In genomic region chr4:146333187-146333894, GRCh38 we compare ENCODE assay signal across 9 cellular contexts.
DNase-seq lines count a peak whose midpoint lies in the region; ATAC-seq, FAIRE-seq and TF ChIP-seq lines count a peak whose summit lies in the region.
"Had no signal": no experiment of that assay in that cellular context is flagged by ENCODE, and none has a peak within 500 bp of the region (broad histone marks: within the 10 kb centered on the region; RNA-seq: fewer than 3 reads in every experiment).

No MANE protein-coding gene starts in this region.

- no peak overlapping the region for H3K9ac ChIP-seq in keratinocyte (ENCODE audit: control insufficient read depth, extremely low read depth, insufficient read depth, low read length)

- no peaks in the 10 kb centered on the region for H4K20me1 ChIP-seq in keratinocyte (ENCODE audit: control insufficient read depth, extremely low read depth, insufficient read depth, low read length)

- H3K9me3 ChIP-seq in SJSA1 (replicated peaks) = no peaks in the 10 kb centered on the region
- H3K9me3 ChIP-seq in keratinocyte (ENCODE audit: control insufficient read depth, low read depth, low read length) = no peaks in the 10 kb centered on the region
- no peaks in the 10 kb centered on the region for H3K9me3 ChIP-seq in HAP-1
- H3K9me3 ChIP-seq: upper lobe of left lung had no signal

- TF ChIP-seq CTCF in AG04449 (IDR thresholded peaks at IDR 0.05; ENCODE audit: insufficient read depth, low read length, missing control alignments) = no peak
- no peak for TF ChIP-seq CTCF in keratinocyte (optimal IDR thresholded peaks at IDR 0.05 in 1 of 3, IDR thresholded peaks at IDR 0.05 in 1 of 3, conservative IDR thresholded peaks at IDR 0.05 in 1 of 3; ENCODE audit: extremely low read depth in 1 of 3, insufficient read depth in 2 of 3, low read length in 3 of 3)

- H3K27ac ChIP-seq in SJSA1 = peak overlapping the region; percentile 16
- no peak overlapping the region for H3K27ac ChIP-seq in keratinocyte (ENCODE audit: control insufficient read depth, insufficient read depth, low read length)
- H3K27ac ChIP-seq: upper lobe of left lung had no signal

- H3K4me3 ChIP-seq in AG04449 (ENCODE audit: low read depth, low read length) (peak overlapping the region; percentile 48), SJSA1 (no peak overlapping the region), keratinocyte (ENCODE audit: control insufficient read depth in 2 of 3, extremely low read depth in 1 of 3, insufficient read depth in 2 of 3, low read depth in 1 of 3, low read length in 3 of 3) (peak overlapping the region in 2 of 3 experiments; percentile 44), HAP-1 (no peak overlapping the region)
- H3K4me3 ChIP-seq: upper lobe of left lung had no signal

- H3K36me3 ChIP-seq in SJSA1 (no peaks in the 10 kb centered on the region), keratinocyte (ENCODE audit: control insufficient read depth in 2 of 2, extremely low read depth in 1 of 2, insufficient read depth in 2 of 2, low read length in 2 of 2) (no peaks in the 10 kb centered on the region), HAP-1 (replicated peaks) (no peaks in the 10 kb centered on the region)
- H3K36me3 ChIP-seq: upper lobe of left lung had no signal

- DNase-seq in AG04449 (ENCODE audit: low read depth, low spot score) (peak; percentile 26), SJSA1 (ENCODE audit: low read depth in 1 of 2, low spot score in 2 of 2) (peak; percentile 56 to 69), keratinocyte (ENCODE audit: low read depth, low spot score) (no peak), HAP-1 (ENCODE audit: low spot score in 2 of 2) (no peak), cerebellum (ENCODE audit: low spot score) (no peak), NCI-H1092 treated with DMSO at 0.1 percent for 48 hours (lab: John Stamatoyannopoulos, UW) (no peak)
- DNase-seq: upper lobe of left lung had no signal

- H3K4me1 ChIP-seq in SJSA1 (replicated peaks) (peaks cover 69% of the 10 kb centered on the region), keratinocyte (ENCODE audit: control insufficient read depth, extremely low read depth, insufficient read depth, low read length) (peaks cover 43% of the 10 kb centered on the region), HAP-1 (no peaks in the 10 kb centered on the region)

- CTCF ChIA-PET in AG04449 (lab: Yijun Ruan, JAX) = interaction anchor here (2.2 kb wide), 1 partner anchor 10 kb away, joined by 6 read pairs; no protein-coding TSS in a partner anchor

- peak overlapping the region; percentile 74 for H3K4me2 ChIP-seq in keratinocyte (ENCODE audit: control insufficient read depth, extremely low read depth, insufficient read depth, low read depth, low read length)

- peak overlapping the region; percentile 58 for H2AFZ ChIP-seq in keratinocyte (ENCODE audit: control insufficient read depth, low read length)

- POLR2A ChIA-PET in AG04449 (lab: Yijun Ruan, JAX) = no interaction called here

- no peaks in the 10 kb centered on the region for H3K9me1 ChIP-seq in keratinocyte (ENCODE audit: control insufficient read depth, extremely low read depth, insufficient read depth, low read length)

- peak; percentile 67 for FAIRE-seq in keratinocyte (lab: Jason Lieb, UNC)

- ATAC-seq in GM18873 (IDR thresholded peaks at IDR 0.05; ENCODE audit: low FRiP score, unreplicated experiment) (peak; percentile 92), HG03045 (IDR thresholded peaks at IDR 0.05; ENCODE audit: unreplicated experiment) (peak; percentile 89)

- in situ Hi-C loops in HAP-1 (cut with MboI; ENCODE audit: low sequenced_read_pairs) = loop anchor here (25.0 kb wide), 1 partner anchor 579 kb away; no protein-coding TSS in a partner anchor

- dilution Hi-C loops in keratinocyte (cut with MboI; ENCODE audit: extremely low pct_ligation_motif_present, low sequenced_read_pairs) = no loop called here

- H3K27me3 ChIP-seq in SJSA1 (replicated peaks) (no peaks in the 10 kb centered on the region), keratinocyte (ENCODE audit: control insufficient read depth, extremely low read depth, insufficient read depth, low read length) (no peaks in the 10 kb centered on the region), HAP-1 (ENCODE audit: low read depth) (no peaks in the 10 kb centered on the region)
- H3K27me3 ChIP-seq: upper lobe of left lung had no signal

- peaks cover 1% of the 10 kb centered on the region for H3K79me2 ChIP-seq in keratinocyte (ENCODE audit: control insufficient read depth, insufficient read depth, low read length)

Comparison
In these comparisons a context has a peak if more than half of its experiments do, and no peak if none do; other contexts are left out.
1. DNase-seq: peak in AG04449 (single experiment) and SJSA1 (2 of 2); none in keratinocyte (single experiment), HAP-1 (0 of 2), cerebellum (single experiment) and NCI-H1092 treated with DMSO at 0.1 percent for 48 hours (single experiment).
2. H3K4me3 ChIP-seq: peak in AG04449 (single experiment) and keratinocyte (2 of 3); none in SJSA1 (single experiment) and HAP-1 (single experiment).